In genomic region chr15:33091983-33092688, GRCh38 we compare ENCODE assay signal across 1 cellular context.
TF ChIP-seq lines count a peak whose summit lies in the region.

No MANE protein-coding gene starts in this region.

TF ChIP-seq in HEK293, 187 proteins besides CTCF, POLR2A, EP300 and RAD21 (continued from another document):
- TF ChIP-seq PATZ1 (tag by site-specific recombination; IDR thresholded peaks at IDR 0.05) (no peak), FEZF1 (tag by site-specific recombination; IDR thresholded peaks at IDR 0.05) (0 out of 2 replicates have a peak, but pooled peaks have one; percentile 13)
